Comparison of ENCODE assay signal across 8 cellular contexts in the genomic region with DNA sequence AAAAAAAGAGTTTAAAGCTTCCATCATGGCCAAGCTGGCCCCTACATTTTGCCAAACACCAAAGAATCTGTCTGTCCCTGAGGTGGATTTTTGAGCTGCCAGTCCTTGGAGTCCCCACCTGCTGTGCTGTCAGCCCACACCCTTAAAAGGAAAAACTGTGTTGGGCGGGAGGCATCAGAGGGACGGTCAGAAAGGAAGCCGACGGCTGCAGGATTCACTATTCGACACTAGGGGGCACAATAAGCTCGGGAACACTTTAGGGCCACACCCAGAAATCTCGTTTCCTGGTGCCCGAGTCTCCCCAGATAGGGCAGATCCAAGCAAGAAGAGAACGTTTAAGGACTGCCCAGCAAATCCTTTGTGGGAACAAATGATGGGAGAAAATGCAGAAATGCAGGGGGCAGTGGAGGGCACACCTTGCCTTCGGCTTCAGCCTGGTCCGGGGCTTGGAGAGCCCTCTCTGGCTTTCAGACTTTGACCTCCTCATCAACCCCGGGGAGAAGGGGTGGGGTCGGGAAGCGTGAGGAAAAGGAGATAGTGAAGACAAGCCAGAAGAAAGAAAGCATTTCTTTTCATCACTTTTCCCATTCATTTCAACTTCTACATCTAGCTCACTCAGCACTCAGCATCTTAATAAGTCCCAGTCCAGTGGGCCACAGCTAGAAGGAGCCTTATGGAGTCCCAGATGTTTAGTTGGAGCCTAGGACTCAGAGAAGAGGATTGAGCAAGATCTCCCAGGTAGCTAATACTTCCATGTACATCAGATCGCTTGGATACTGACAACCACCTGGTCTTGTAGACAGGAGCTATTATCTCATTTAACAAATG. TPM values are rescaled to one million over a fixed set of nuclear protein-coding genes. Genes with fewer than 3 reads are reported as not detected.
A peak's percentile ranks its signal among the peaks of the same experiment; 100 is the strongest.
DNase-seq lines count a peak whose midpoint lies in the region; ATAC-seq and TF ChIP-seq lines count a peak whose summit lies in the region.

No MANE protein-coding gene starts in this region.

- TF ChIP-seq CTCF in heart left ventricle (IDR thresholded peaks at IDR 0.05) (peak; percentile 86 to 97 (median 94)), type B pancreatic cell (conservative IDR thresholded peaks at IDR 0.05) (peak; percentile 97)

- H3K9me3 Mint-ChIP-seq in type B pancreatic cell = no peaks in the 10 kb centered on the region

- no peaks in the 10 kb centered on the region for H3K36me3 ChIP-seq in heart left ventricle

- peak overlapping the region in 11 of 12 donors; percentile 1 to 59 (median 51) for H3K4me3 ChIP-seq in heart left ventricle

- DNase-seq in GF-D8 (lab: John Stamatoyannopoulos, UW) (peak; percentile 20), NCI-H1417 treated with DMSO at 0.1 percent for 48 hours (lab: John Stamatoyannopoulos, UW) (peak; percentile 64), SW 1271 (lab: John Stamatoyannopoulos, UW) (peak; percentile 49 to 87), heart left ventricle (peak; percentile 86 to 90 (median 89)), posterior cingulate gyrus (peak; percentile 76 to 97 (median 88)), type B pancreatic cell (ENCODE audit: extremely low spot score, unreplicated experiment) (peak; percentile 86)

- WGBS in adipose tissue, 3 donors = 4 to 6% (median 6%) methylated on average over 15 of the region's 15 CpGs
- WGBS in heart left ventricle, 4 donors = 2 to 6% (median 4%) methylated on average over 15 of the region's 15 CpGs

- TF ChIP-seq POLR2A in heart left ventricle (IDR thresholded peaks at IDR 0.05) = peak in 1 of 2 donors; percentile 47

- H3K9me3 ChIP-seq in heart left ventricle = no peaks in the 10 kb centered on the region

- no peaks in the 10 kb centered on the region for H3K27me3 ChIP-seq in heart left ventricle

- H3K4me1 ChIP-seq in heart left ventricle = peaks cover 0 to 68% (median 29%) of the 10 kb centered on the region in 12 donors

- intact Hi-C loops in heart left ventricle (cut with DNase I) = loop anchor here (1.0 to 10.0 kb wide), 9 partner anchors 46 to 321 kb away; a partner anchor contains a TSS
- intact Hi-C loops in posterior cingulate gyrus (cut with DNase I) = loop anchor here (1.0 kb wide), 2 partner anchors 75 to 316 kb away; a partner anchor contains a TSS

- H3K4me1 Mint-ChIP-seq in type B pancreatic cell (ENCODE audit: unreplicated experiment) = peaks cover 30% of the 10 kb centered on the region

- peak; percentile 61 for ATAC-seq in HG02623 (IDR thresholded peaks at IDR 0.05; ENCODE audit: unreplicated experiment)
- ATAC-seq in heart left ventricle = peak; percentile 68 to 83 (median 80)

- H3K27ac ChIP-seq in adipose tissue (ENCODE audit: low read depth, low read length) (peak overlapping the region; percentile 55), heart left ventricle (peak overlapping the region; percentile 57 to 96 (median 91))

- H3K36me3 Mint-ChIP-seq in type B pancreatic cell = no peaks in the 10 kb centered on the region

- peak overlapping the region; percentile 95 for H3K4me3 Mint-ChIP-seq in type B pancreatic cell

- H3K27me3 Mint-ChIP-seq in type B pancreatic cell = no peaks in the 10 kb centered on the region

- H3K27ac Mint-ChIP-seq in type B pancreatic cell = peak overlapping the region; percentile 96

RNA-seq across cellular contexts. Expression of a gene that starts 5.0 kb away (rescaled TPM):
- 10 to 100 TPM in 1 of 3 donors, 1 to 10 TPM in 2; 1.9 to 11.8 (median 8.5) TPM for polyA plus RNA-seq in adipose tissue
- 10 to 100 TPM in 8 of 9 donors, 1 to 10 TPM in 1; 9.3 to 22.8 (median 14.7) TPM for total RNA-seq in heart left ventricle
- 1 to 10 TPM; 4.6 to 6.5 TPM for polyA plus RNA-seq in heart left ventricle
- 47.9 and 77.4 TPM in 2 replicates for total RNA-seq in type B pancreatic cell (ENCODE audit: low replicate concordance)

Comparison
In these comparisons a context has a peak if more than half of its experiments do, and no peak if none do; other contexts are left out.
1. Peak in every context shown above with its lines: DNase-seq, ATAC-seq, H3K4me3 ChIP-seq and H3K27ac ChIP-seq.
2. DNase-seq: peak in every context shown above with its lines; median percentile 89 in heart left ventricle; 88 in posterior cingulate gyrus; 86 in type B pancreatic cell; 68 in SW 1271; 64 in NCI-H1417 treated with DMSO at 0.1 percent for 48 hours; 20 in GF-D8.